In the genomic region with DNA sequence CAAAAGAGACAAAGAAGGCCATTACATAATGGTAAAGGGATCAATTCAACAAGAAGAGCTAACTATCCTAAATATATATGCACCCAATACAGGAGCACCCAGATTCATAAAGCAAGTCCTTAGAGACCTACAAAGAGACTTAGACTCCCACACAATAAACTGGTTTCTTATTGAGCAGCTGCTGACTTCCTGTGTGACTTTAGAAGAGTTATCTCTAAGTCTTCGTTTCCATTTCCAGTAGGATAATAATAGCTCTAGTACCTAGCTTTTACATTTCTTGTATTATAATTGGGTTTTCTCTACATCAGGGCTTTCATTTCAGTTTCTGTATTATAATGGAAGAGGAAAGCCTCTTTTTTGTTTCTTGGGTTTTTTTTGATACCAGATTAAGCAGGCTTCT, we compare ENCODE assay signal across 7 cellular contexts.
ATAC-seq lines count a peak whose summit lies in the region.

No MANE protein-coding gene starts in this region.

- ATAC-seq in GM18499 (IDR thresholded peaks at IDR 0.05; ENCODE audit: insufficient read depth, unreplicated experiment) (peak; percentile 99), GM18909 (IDR thresholded peaks at IDR 0.05; ENCODE audit: poor library complexity, unreplicated experiment) (peak; percentile 95), GM19467 (IDR thresholded peaks at IDR 0.05; ENCODE audit: unreplicated experiment) (peak; percentile 97), GM21619 (IDR thresholded peaks at IDR 0.05; ENCODE audit: unreplicated experiment) (peak; percentile 98), HG02798 (IDR thresholded peaks at IDR 0.05; ENCODE audit: poor library complexity, unreplicated experiment) (peak; percentile 98), HG03066 (IDR thresholded peaks at IDR 0.05; ENCODE audit: low read depth, unreplicated experiment) (peak; percentile 99), HG03457 (IDR thresholded peaks at IDR 0.05; ENCODE audit: unreplicated experiment) (peak; percentile 86)

Comparison
In these comparisons a context has a peak if more than half of its experiments do, and no peak if none do; other contexts are left out.
1. Peak in every context shown above with its lines: ATAC-seq.